8 cellular contexts compared by ENCODE assay signal in the genomic region with DNA sequence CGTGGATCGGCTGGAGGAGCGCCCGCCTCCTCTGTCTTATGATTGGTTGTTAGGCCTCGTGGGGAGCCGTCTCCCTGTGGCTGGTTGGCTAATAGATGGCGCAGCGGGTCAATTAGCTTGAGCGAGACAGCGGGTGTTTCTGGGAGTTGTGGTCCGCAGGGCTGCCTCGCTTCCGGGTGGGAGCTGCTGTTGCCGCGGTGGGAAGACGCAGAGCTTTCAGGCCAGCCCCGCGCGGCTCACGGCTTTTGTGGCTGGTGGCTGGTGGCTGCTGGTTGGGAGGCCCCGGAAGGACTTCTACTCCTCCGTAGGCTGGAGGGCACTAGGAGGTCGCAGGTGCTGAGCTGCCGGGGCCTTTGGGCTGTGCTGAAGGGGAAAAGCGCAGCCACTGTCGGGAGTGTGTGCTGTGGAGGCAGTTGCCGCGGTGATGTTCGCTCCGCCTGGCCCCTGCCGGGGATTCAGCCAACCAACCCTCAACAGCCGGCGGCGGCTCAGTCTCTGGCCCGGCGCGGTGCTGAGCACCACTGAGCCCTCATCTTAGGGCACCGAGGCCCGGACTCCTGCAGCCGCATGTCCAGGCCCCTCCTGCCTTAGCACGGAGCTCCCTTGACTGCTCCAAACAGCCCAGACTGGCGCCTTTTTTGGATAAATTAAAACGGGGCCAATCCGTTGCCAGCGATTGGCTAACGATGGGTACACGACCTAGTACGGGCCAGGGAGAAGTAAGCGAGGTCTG. TPM values are rescaled to one million over a fixed set of nuclear protein-coding genes. Genes with fewer than 3 reads are reported as not detected.
DNase-seq lines count a peak whose midpoint lies in the region; ATAC-seq lines count a peak whose summit lies in the region.

No MANE protein-coding gene starts in this region.

- H3K56ac ChIP-seq in mesendoderm (ENCODE audit: low read length) = peak overlapping the region; percentile 97

- H3K4me1 ChIP-seq in endocrine pancreas (ENCODE audit: control insufficient read depth, insufficient read depth, low read length) (no peaks in the 10 kb centered on the region), mesendoderm (ENCODE audit: control insufficient read depth, low read depth, low read length) (peaks cover 5% of the 10 kb centered on the region)

- peaks cover 10% of the 10 kb centered on the region for H3K79me1 ChIP-seq in mesendoderm (ENCODE audit: low read length)

- no peak overlapping the region for H2BK120ac ChIP-seq in mesendoderm (ENCODE audit: low read depth, low read length)

- H3K79me2 ChIP-seq in mesendoderm (ENCODE audit: control insufficient read depth, insufficient read depth, low read length) = peaks cover 2% of the 10 kb centered on the region

- H4K5ac ChIP-seq in mesendoderm (ENCODE audit: low read length) = no peak overlapping the region

- H3K36me3 ChIP-seq in endocrine pancreas (ENCODE audit: control insufficient read depth, insufficient read depth, low read length) (no peaks in the 10 kb centered on the region), mesendoderm (ENCODE audit: control insufficient read depth, insufficient read depth, low read length) (no peaks in the 10 kb centered on the region)

- H3K4me2 ChIP-seq in mesendoderm (ENCODE audit: low read length) = peak overlapping the region; percentile 66

- no peaks in the 10 kb centered on the region for H3K27me3 ChIP-seq in endocrine pancreas (ENCODE audit: control insufficient read depth, insufficient read depth, low read length)
- H3K27me3 ChIP-seq in mesendoderm (ENCODE audit: insufficient read depth, low read length, poor library complexity) = no peaks in the 10 kb centered on the region

- H3K4ac ChIP-seq in mesendoderm (ENCODE audit: low read depth, low read length) = peak overlapping the region; percentile 60

- DNase-seq in COLO829 (ENCODE audit: low spot score) (peak; percentile 83), HT-29 (ENCODE audit: low spot score) (peak; percentile 96), mesendoderm (peak; percentile 99)
- peak; percentile 92 for DNase-seq in NK-92 treated with Interleukin-12 subunit alpha and Interleukin-12 subunit beta, amount 100 ng/mL, for 24 hours (lab: John Stamatoyannopoulos, UW)
- peak; percentile 89 for DNase-seq in activated CD8-positive, alpha-beta memory T cell treated with anti-CD3 and anti-CD28 coated beads, Interleukin-2, amount 50 U/mL, for 1 hour (ENCODE audit: extremely low read depth)
- peak; percentile 87 for DNase-seq in stimulated activated CD8-positive, alpha-beta memory T cell treated with anti-CD3 and anti-CD28 coated beads, Interleukin-12 subunit alpha, Interleukin-12 subunit beta, amount 100 ng/mL, for 4 hours (ENCODE audit: low read depth)

- peak; percentile 82 for ATAC-seq in GM21360 (IDR thresholded peaks at IDR 0.05; ENCODE audit: unreplicated experiment)

- H3K9ac ChIP-seq in endocrine pancreas (ENCODE audit: control insufficient read depth, insufficient read depth, low read length) (peak overlapping the region; percentile 5), mesendoderm (ENCODE audit: low read length) (peak overlapping the region; percentile 100)

- H3K18ac ChIP-seq in mesendoderm (ENCODE audit: low read length) = peak overlapping the region; percentile 75

- WGBS in mesendoderm (ENCODE audit: extremely low coverage, insufficient coverage, low lambda C conversion rate) = no CpG with 5 or more reads among the region's 49 CpGs

- H3K4me3 ChIP-seq in endocrine pancreas (ENCODE audit: control insufficient read depth, insufficient read depth, low read length) (no peak overlapping the region), mesendoderm (ENCODE audit: low read length) (peak overlapping the region; percentile 81)

- no peak overlapping the region for H4K8ac ChIP-seq in mesendoderm (ENCODE audit: low read depth, low read length)

- H2AK5ac ChIP-seq in mesendoderm (ENCODE audit: low read length) = no peak overlapping the region

- H3K23ac ChIP-seq in mesendoderm (ENCODE audit: low read length) = no peak overlapping the region

- H3K27ac ChIP-seq in mesendoderm (ENCODE audit: low read depth, low read length) = peak overlapping the region; percentile 52

- no peak overlapping the region for H2BK5ac ChIP-seq in mesendoderm (ENCODE audit: low read length)

- no peak overlapping the region for H2BK15ac ChIP-seq in mesendoderm (replicated peaks; ENCODE audit: low read depth)

- no peaks in the 10 kb centered on the region for H3K9me3 ChIP-seq in endocrine pancreas (ENCODE audit: control insufficient read depth, low read length)

RNA-seq across cellular contexts. Expression of gene C10orf143, which starts 0.7 kb away (rescaled TPM):
- total RNA-seq in HT-29 (2014; rRNA removed; shearing (Covaris generic)) = 0.91 TPM in 1 of 2 replicates, not detected in the other
- 2.3 TPM for polyA plus RNA-seq in mesendoderm (2013, experiment 1 of 2)
- 2.2 TPM for polyA plus RNA-seq in mesendoderm (2013, experiment 2 of 2)

RNA-seq across cellular contexts. Expression of gene GLRX3, which starts 24.9 kb away (rescaled TPM):
- 62.5 and 77.0 TPM in 2 replicates for total RNA-seq in HT-29 (2014; rRNA removed; shearing (Covaris generic))
- 226 TPM for polyA plus RNA-seq in mesendoderm (2013, experiment 1 of 2)
- 225 TPM for polyA plus RNA-seq in mesendoderm (2013, experiment 2 of 2)
